2 cellular contexts compared by ENCODE assay signal in genomic region chr9:131288217-131288616, GRCh38.
TF ChIP-seq lines count a peak whose summit lies in the region.

No MANE protein-coding gene starts in this region.

TF ChIP-seq in HEK293, 187 proteins besides CTCF, POLR2A, EP300 and RAD21:
- TF ChIP-seq TSHZ1 (tag by site-specific recombination; IDR thresholded peaks at IDR 0.05; ENCODE audit: borderline replicate concordance) (no peak), EGR2 (tag by site-specific recombination; IDR thresholded peaks at IDR 0.05; ENCODE audit: low read depth) (peak; percentile 74), SCRT1 (tag by site-specific recombination; IDR thresholded peaks at IDR 0.05; ENCODE audit: borderline replicate concordance) (peak; percentile 76), SCRT2 (tag by site-specific recombination; IDR thresholded peaks at IDR 0.05) (peak; percentile 90), ZFHX2 (tag by site-specific recombination; conservative IDR thresholded peaks at IDR 0.05) (peak; percentile 49), ZNF26 (tag by site-specific recombination; IDR thresholded peaks at IDR 0.05) (no peak)
TF ChIP-seq in HEK293: peak in this region for 4.

TF ChIP-seq in H1, 55 proteins besides CTCF, POLR2A, EP300 and RAD21:
- TF ChIP-seq TCF12 (IDR thresholded peaks at IDR 0.05; ENCODE audit: low read depth, low read length) (no peak), JUND (IDR thresholded peaks at IDR 0.05; ENCODE audit: low read length) (no peak), SIRT6 (IDR thresholded peaks at IDR 0.05; ENCODE audit: low read length) (no peak), BCL11A (IDR thresholded peaks at IDR 0.05; ENCODE audit: low read depth in 2 of 2, low read length in 2 of 2) (no peak)
